In genomic region chr11:128502736-128503135, GRCh38 we compare ENCODE assay signal across 8 cellular contexts.
DNase-seq lines count a peak whose midpoint lies in the region; ATAC-seq and TF ChIP-seq lines count a peak whose summit lies in the region.

No MANE protein-coding gene starts in this region.

- peak overlapping the region; percentile 11 to 84 (median 77) for H3K4me3 Mint-ChIP-seq in naive B cell

- no peaks in the 10 kb centered on the region for H3K9me3 Mint-ChIP-seq in naive B cell

- peaks cover 91 to 99% (median 97%) of the 10 kb centered on the region in 3 donors for H3K4me1 Mint-ChIP-seq in naive B cell

- peak overlapping the region in 6 of 11 experiments; percentile 20 to 75 (median 70); a peak in 12 of 22 replicates for H3K4me2 ChIP-seq in BLaER1 treated with 17β-estradiol and CSF1 and Interleukin-3, amounts not matched to agents 10 nM and 100 nM

- H3K36me3 ChIP-seq in BLaER1 treated with 17β-estradiol and CSF1 and Interleukin-3, amounts not matched to agents 10 nM and 100 nM = peaks cover 21 to 100% (median 88%) of the 10 kb centered on the region in 11 experiments

- no peak for TF ChIP-seq CTCF in cardiac fibroblast (IDR thresholded peaks at IDR 0.05; ENCODE audit: low read depth, low read length)

- peaks cover 0 to 26% (median 19%) of the 10 kb centered on the region in 11 experiments; a peak in 13 of 22 replicates for H3K9me3 ChIP-seq in BLaER1 treated with 17β-estradiol and CSF1 and Interleukin-3, amounts not matched to agents 10 nM and 100 nM (replicated peaks in 1 of 11)

- no peak overlapping the region for H3K9ac ChIP-seq in BLaER1 treated with 17β-estradiol and CSF1 and Interleukin-3, amounts not matched to agents 10 nM and 100 nM

- ATAC-seq in naive B cell (ENCODE audit: low read depth in 2 of 2) (no peak), GM21360 (IDR thresholded peaks at IDR 0.05; ENCODE audit: unreplicated experiment) (no peak)

- DNase-seq in NCI-H82 treated with DMSO at 0.1 percent for 48 hours (lab: John Stamatoyannopoulos, UW; ENCODE audit: unreplicated experiment) (peak; percentile 64), cardiac fibroblast (ENCODE audit: low read depth in 2 of 2) (peak; percentile 88 to 96), naive B cell (no peak), NOMO-1 (lab: John Stamatoyannopoulos, UW; ENCODE audit: unreplicated experiment in 2 of 2) (no peak), cerebellar nuclear complex (lab: John Stamatoyannopoulos, UW) (no peak), iPS-NIHi7 (ENCODE audit: extremely low spot score) (no peak)

- no peak overlapping the region for H3K27ac ChIP-seq in BLaER1 treated with 17β-estradiol and CSF1 and Interleukin-3, amounts not matched to agents 10 nM and 100 nM

- peak overlapping the region; percentile 78 to 95 (median 89) for H3K27ac Mint-ChIP-seq in naive B cell

- H3K4me1 ChIP-seq in BLaER1 treated with 17β-estradiol and CSF1 and Interleukin-3, amounts not matched to agents 10 nM and 100 nM = peaks cover 28 to 100% (median 58%) of the 10 kb centered on the region in 10 experiments

- peaks cover 27 to 100% (median 100%) of the 10 kb centered on the region in 11 experiments; a peak in 21 of 22 replicates for H4K20me1 ChIP-seq in BLaER1 treated with 17β-estradiol and CSF1 and Interleukin-3, amounts not matched to agents 10 nM and 100 nM

- no peak overlapping the region for H3K4me3 ChIP-seq in BLaER1 treated with 17β-estradiol and CSF1 and Interleukin-3, amounts not matched to agents 10 nM and 100 nM
- H3K4me3 ChIP-seq in cardiac fibroblast (replicated peaks in 1 of 2; ENCODE audit: low read depth in 2 of 2, low read length in 2 of 2) = no peak overlapping the region

- no peaks in the 10 kb centered on the region for H3K27me3 ChIP-seq in BLaER1 treated with 17β-estradiol and CSF1 and Interleukin-3, amounts not matched to agents 10 nM and 100 nM

- H3K27me3 Mint-ChIP-seq in naive B cell = no peaks in the 10 kb centered on the region

- peaks cover 21 to 33% of the 10 kb centered on the region in 2 donors for H3K36me3 Mint-ChIP-seq in naive B cell

Comparison
In these comparisons a context has a peak if more than half of its experiments do, and no peak if none do; other contexts are left out.
1. DNase-seq: peak in NCI-H82 treated with DMSO at 0.1 percent for 48 hours (single experiment) and cardiac fibroblast (2 of 2); none in naive B cell (single experiment), NOMO-1 (0 of 2), cerebellar nuclear complex (0 of 2) and iPS-NIHi7 (single experiment).